ENCODE assay signal across 1 cellular context in the genomic region with DNA sequence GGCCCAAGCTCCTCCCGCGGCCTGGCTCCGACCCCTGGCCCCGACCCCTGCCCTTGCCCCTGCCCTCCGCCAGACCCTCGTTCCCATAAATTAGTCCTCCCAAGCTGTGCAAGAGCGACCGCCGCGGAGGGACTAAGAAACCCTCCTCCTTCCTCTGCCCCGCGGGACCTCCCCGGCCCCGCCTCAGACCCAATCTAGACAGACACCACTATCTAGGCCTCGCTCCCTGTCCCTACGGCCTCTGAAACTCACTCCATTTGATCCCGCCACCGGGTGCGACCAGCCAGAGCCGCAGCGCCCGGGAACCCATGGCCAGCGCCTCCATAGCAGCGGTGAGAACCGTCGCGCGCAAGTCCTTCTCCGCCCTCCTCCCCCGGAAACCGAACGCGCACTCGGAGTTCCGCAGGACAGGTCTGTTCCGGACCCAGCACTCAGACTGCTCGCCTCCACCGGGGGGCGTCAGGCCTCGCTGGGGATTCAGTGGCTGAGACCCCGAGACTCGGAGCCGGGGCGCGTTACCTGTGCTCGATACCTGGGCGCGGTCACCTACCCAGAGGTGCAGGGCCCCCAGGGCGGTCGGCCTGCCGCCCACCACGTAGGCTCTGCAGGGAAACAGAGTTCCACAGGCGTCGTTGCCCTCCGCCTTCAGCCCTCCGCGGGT.
TF ChIP-seq lines count a peak whose summit lies in the region.

A gene (minus strand): TSS at position 331 of the 661 bp plus-strand sequence. CDS start 6 bp downstream, at position 325.

TF ChIP-seq in HepG2, 621 proteins besides CTCF, POLR2A, EP300 and RAD21 (continued from another document and continues in another):
- TF ChIP-seq, protein P1, sequence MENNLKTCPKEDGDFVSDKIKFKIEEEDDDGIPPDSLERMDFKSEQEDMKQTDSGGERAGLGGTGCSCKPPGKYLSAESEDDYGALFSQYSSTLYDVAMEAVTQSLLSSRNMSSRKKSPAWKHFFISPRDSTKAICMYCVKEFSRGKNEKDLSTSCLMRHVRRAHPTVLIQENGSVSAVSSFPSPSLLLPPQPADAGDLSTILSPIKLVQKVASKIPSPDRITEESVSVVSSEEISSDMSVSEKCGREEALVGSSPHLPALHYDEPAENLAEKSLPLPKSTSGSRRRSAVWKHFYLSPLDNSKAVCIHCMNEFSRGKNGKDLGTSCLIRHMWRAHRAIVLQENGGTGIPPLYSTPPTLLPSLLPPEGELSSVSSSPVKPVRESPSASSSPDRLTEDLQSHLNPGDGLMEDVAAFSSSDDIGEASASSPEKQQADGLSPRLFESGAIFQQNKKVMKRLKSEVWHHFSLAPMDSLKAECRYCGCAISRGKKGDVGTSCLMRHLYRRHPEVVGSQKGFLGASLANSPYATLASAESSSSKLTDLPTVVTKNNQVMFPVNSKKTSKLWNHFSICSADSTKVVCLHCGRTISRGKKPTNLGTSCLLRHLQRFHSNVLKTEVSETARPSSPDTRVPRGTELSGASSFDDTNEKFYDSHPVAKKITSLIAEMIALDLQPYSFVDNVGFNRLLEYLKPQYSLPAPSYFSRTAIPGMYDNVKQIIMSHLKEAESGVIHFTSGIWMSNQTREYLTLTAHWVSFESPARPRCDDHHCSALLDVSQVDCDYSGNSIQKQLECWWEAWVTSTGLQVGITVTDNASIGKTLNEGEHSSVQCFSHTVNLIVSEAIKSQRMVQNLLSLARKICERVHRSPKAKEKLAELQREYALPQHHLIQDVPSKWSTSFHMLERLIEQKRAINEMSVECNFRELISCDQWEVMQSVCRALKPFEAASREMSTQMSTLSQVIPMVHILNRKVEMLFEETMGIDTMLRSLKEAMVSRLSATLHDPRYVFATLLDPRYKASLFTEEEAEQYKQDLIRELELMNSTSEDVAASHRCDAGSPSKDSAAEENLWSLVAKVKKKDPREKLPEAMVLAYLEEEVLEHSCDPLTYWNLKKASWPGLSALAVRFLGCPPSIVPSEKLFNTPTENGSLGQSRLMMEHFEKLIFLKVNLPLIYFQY (CRISPR knock-in tag; IDR thresholded peaks at IDR 0.05; ENCODE audit: borderline replicate concordance) = peak; percentile 72; the same call in 1 of the 2 replicates
- TF ChIP-seq ZSCAN9 (CRISPR knock-in tag; IDR thresholded peaks at IDR 0.05; ENCODE audit: borderline replicate concordance) (peak; percentile 93), ZNF441 (CRISPR knock-in tag; IDR thresholded peaks at IDR 0.05; ENCODE audit: borderline replicate concordance) (peak; percentile 68; the same call in 1 of the 2 replicates), MEIS2 (CRISPR knock-in tag; IDR thresholded peaks at IDR 0.05) (peak; percentile 86), POLR2AphosphoS2 (IDR thresholded peaks at IDR 0.05; ENCODE audit: low read depth, low read length) (no peak), FOSL2 (CRISPR knock-in tag; IDR thresholded peaks at IDR 0.05) (peak; percentile 70), ZNF3 (CRISPR knock-in tag; IDR thresholded peaks at IDR 0.05) (no peak), CC2D1A (CRISPR knock-in tag; IDR thresholded peaks at IDR 0.05) (no peak), ATM (IDR thresholded peaks at IDR 0.05; ENCODE audit: borderline replicate concordance) (no peak), SALL2 (CRISPR knock-in tag; IDR thresholded peaks at IDR 0.05) (peak; percentile 94), ARNT2 (CRISPR knock-in tag; IDR thresholded peaks at IDR 0.05; ENCODE audit: low read depth) (peak; percentile 75; the same call in 1 of the 2 replicates), HDAC1 (CRISPR knock-in tag; IDR thresholded peaks at IDR 0.05) (peak; percentile 96), FOXJ3 (CRISPR knock-in tag; IDR thresholded peaks at IDR 0.05; ENCODE audit: borderline replicate concordance) (no peak), YEATS4 (CRISPR knock-in tag; IDR thresholded peaks at IDR 0.05; ENCODE audit: borderline replicate concordance) (peak; percentile 98), TOPORS (CRISPR knock-in tag; IDR thresholded peaks at IDR 0.05) (no peak), PHF20 (CRISPR knock-in tag; IDR thresholded peaks at IDR 0.05) (peak; percentile 94), MLLT10 (CRISPR knock-in tag; IDR thresholded peaks at IDR 0.05) (no peak), ZNF484 (CRISPR knock-in tag; IDR thresholded peaks at IDR 0.05; ENCODE audit: borderline replicate concordance, low read depth) (no peak), ZNF550 (CRISPR knock-in tag; IDR thresholded peaks at IDR 0.05; ENCODE audit: borderline replicate concordance) (no peak), RFXANK (CRISPR knock-in tag; IDR thresholded peaks at IDR 0.05) (no peak), ZNF792 (CRISPR knock-in tag; IDR thresholded peaks at IDR 0.05) (peak; percentile 88), SALL1 (CRISPR knock-in tag; IDR thresholded peaks at IDR 0.05) (peak; percentile 85), NRL (CRISPR knock-in tag; IDR thresholded peaks at IDR 0.05; ENCODE audit: borderline replicate concordance) (peak; percentile 77), ZBTB20 (CRISPR knock-in tag; IDR thresholded peaks at IDR 0.05; ENCODE audit: borderline replicate concordance, low read depth) (peak; percentile 64; the same call in 1 of the 2 replicates), NFIC (IDR thresholded peaks at IDR 0.05; ENCODE audit: low read length) (no peak), CHD4 (IDR thresholded peaks at IDR 0.05; ENCODE audit: borderline replicate concordance, low read length) (peak; percentile 42; the same call in 1 of the 2 replicates), ZNF777 (CRISPR knock-in tag; IDR thresholded peaks at IDR 0.05) (peak; percentile 62), KDM5A (IDR thresholded peaks at IDR 0.05; ENCODE audit: borderline replicate concordance, low read length) (peak; percentile 97), ZNF460 (CRISPR knock-in tag; IDR thresholded peaks at IDR 0.05; ENCODE audit: borderline replicate concordance) (no peak), DMAP1 (CRISPR knock-in tag; IDR thresholded peaks at IDR 0.05) (peak; percentile 84)
- TF ChIP-seq, protein P2, sequence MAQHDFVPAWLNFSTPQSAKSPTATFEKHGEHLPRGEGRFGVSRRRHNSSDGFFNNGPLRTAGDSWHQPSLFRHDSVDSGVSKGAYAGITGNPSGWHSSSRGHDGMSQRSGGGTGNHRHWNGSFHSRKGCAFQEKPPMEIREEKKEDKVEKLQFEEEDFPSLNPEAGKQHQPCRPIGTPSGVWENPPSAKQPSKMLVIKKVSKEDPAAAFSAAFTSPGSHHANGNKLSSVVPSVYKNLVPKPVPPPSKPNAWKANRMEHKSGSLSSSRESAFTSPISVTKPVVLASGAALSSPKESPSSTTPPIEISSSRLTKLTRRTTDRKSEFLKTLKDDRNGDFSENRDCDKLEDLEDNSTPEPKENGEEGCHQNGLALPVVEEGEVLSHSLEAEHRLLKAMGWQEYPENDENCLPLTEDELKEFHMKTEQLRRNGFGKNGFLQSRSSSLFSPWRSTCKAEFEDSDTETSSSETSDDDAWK (CRISPR knock-in tag; IDR thresholded peaks at IDR 0.05) = no peak
- TF ChIP-seq, protein P3, sequence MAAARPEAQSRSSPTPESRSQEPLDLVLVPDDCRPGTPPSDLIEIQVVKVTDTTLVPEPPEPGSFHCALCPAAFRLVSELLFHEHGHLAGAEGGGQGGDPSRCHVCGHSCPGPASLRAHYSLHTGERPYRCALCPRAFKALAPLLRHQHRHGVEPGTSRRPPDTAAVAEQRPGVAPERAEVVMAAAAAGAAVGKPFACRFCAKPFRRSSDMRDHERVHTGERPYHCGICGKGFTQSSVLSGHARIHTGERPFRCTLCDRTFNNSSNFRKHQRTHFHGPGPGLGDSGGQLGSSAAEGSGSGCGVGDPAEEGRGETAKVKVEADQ (CRISPR knock-in tag; IDR thresholded peaks at IDR 0.05; ENCODE audit: borderline replicate concordance) = peak; percentile 86; the same call in 1 of the 2 replicates
- TF ChIP-seq, protein P4, sequence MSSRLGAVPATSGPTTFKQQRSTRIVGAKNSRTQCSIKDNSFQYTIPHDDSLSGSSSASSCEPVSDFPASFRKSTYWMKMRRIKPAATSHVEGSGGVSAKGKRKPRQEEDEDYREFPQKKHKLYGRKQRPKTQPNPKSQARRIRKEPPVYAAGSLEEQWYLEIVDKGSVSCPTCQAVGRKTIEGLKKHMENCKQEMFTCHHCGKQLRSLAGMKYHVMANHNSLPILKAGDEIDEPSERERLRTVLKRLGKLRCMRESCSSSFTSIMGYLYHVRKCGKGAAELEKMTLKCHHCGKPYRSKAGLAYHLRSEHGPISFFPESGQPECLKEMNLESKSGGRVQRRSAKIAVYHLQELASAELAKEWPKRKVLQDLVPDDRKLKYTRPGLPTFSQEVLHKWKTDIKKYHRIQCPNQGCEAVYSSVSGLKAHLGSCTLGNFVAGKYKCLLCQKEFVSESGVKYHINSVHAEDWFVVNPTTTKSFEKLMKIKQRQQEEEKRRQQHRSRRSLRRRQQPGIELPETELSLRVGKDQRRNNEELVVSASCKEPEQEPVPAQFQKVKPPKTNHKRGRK (CRISPR knock-in tag; IDR thresholded peaks at IDR 0.05) = no peak
- TF ChIP-seq, protein P5, sequence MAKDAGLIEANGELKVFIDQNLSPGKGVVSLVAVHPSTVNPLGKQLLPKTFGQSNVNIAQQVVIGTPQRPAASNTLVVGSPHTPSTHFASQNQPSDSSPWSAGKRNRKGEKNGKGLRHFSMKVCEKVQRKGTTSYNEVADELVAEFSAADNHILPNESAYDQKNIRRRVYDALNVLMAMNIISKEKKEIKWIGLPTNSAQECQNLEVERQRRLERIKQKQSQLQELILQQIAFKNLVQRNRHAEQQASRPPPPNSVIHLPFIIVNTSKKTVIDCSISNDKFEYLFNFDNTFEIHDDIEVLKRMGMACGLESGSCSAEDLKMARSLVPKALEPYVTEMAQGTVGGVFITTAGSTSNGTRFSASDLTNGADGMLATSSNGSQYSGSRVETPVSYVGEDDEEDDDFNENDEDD (CRISPR knock-in tag; IDR thresholded peaks at IDR 0.05; ENCODE audit: borderline replicate concordance) = peak; percentile 95
- TF ChIP-seq, protein P6, sequence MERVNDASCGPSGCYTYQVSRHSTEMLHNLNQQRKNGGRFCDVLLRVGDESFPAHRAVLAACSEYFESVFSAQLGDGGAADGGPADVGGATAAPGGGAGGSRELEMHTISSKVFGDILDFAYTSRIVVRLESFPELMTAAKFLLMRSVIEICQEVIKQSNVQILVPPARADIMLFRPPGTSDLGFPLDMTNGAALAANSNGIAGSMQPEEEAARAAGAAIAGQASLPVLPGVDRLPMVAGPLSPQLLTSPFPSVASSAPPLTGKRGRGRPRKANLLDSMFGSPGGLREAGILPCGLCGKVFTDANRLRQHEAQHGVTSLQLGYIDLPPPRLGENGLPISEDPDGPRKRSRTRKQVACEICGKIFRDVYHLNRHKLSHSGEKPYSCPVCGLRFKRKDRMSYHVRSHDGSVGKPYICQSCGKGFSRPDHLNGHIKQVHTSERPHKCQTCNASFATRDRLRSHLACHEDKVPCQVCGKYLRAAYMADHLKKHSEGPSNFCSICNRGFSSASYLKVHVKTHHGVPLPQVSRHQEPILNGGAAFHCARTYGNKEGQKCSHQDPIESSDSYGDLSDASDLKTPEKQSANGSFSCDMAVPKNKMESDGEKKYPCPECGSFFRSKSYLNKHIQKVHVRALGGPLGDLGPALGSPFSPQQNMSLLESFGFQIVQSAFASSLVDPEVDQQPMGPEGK (CRISPR knock-in tag; IDR thresholded peaks at IDR 0.05) = peak; percentile 69
- TF ChIP-seq, protein P7, sequence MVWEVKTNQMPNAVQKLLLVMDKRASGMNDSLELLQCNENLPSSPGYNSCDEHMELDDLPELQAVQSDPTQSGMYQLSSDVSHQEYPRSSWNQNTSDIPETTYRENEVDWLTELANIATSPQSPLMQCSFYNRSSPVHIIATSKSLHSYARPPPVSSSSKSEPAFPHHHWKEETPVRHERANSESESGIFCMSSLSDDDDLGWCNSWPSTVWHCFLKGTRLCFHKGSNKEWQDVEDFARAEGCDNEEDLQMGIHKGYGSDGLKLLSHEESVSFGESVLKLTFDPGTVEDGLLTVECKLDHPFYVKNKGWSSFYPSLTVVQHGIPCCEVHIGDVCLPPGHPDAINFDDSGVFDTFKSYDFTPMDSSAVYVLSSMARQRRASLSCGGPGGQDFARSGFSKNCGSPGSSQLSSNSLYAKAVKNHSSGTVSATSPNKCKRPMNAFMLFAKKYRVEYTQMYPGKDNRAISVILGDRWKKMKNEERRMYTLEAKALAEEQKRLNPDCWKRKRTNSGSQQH (CRISPR knock-in tag; IDR thresholded peaks at IDR 0.05; ENCODE audit: low read depth) = peak; percentile 99
- TF ChIP-seq, protein P8, sequence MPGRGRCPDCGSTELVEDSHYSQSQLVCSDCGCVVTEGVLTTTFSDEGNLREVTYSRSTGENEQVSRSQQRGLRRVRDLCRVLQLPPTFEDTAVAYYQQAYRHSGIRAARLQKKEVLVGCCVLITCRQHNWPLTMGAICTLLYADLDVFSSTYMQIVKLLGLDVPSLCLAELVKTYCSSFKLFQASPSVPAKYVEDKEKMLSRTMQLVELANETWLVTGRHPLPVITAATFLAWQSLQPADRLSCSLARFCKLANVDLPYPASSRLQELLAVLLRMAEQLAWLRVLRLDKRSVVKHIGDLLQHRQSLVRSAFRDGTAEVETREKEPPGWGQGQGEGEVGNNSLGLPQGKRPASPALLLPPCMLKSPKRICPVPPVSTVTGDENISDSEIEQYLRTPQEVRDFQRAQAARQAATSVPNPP (CRISPR knock-in tag; IDR thresholded peaks at IDR 0.05) = peak; percentile 56; the same call in 1 of the 2 replicates
- TF ChIP-seq, protein P9, sequence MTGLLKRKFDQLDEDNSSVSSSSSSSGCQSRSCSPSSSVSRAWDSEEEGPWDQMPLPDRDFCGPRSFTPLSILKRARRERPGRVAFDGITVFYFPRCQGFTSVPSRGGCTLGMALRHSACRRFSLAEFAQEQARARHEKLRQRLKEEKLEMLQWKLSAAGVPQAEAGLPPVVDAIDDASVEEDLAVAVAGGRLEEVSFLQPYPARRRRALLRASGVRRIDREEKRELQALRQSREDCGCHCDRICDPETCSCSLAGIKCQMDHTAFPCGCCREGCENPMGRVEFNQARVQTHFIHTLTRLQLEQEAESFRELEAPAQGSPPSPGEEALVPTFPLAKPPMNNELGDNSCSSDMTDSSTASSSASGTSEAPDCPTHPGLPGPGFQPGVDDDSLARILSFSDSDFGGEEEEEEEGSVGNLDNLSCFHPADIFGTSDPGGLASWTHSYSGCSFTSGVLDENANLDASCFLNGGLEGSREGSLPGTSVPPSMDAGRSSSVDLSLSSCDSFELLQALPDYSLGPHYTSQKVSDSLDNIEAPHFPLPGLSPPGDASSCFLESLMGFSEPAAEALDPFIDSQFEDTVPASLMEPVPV (CRISPR knock-in tag; IDR thresholded peaks at IDR 0.05) = no peak
- TF ChIP-seq, protein P10, sequence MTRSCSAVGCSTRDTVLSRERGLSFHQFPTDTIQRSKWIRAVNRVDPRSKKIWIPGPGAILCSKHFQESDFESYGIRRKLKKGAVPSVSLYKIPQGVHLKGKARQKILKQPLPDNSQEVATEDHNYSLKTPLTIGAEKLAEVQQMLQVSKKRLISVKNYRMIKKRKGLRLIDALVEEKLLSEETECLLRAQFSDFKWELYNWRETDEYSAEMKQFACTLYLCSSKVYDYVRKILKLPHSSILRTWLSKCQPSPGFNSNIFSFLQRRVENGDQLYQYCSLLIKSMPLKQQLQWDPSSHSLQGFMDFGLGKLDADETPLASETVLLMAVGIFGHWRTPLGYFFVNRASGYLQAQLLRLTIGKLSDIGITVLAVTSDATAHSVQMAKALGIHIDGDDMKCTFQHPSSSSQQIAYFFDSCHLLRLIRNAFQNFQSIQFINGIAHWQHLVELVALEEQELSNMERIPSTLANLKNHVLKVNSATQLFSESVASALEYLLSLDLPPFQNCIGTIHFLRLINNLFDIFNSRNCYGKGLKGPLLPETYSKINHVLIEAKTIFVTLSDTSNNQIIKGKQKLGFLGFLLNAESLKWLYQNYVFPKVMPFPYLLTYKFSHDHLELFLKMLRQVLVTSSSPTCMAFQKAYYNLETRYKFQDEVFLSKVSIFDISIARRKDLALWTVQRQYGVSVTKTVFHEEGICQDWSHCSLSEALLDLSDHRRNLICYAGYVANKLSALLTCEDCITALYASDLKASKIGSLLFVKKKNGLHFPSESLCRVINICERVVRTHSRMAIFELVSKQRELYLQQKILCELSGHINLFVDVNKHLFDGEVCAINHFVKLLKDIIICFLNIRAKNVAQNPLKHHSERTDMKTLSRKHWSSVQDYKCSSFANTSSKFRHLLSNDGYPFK (CRISPR knock-in tag; IDR thresholded peaks at IDR 0.05; ENCODE audit: borderline replicate concordance) = peak; percentile 88; the same call in 1 of the 2 replicates
